21 cellular contexts compared by ENCODE assay signal in the genomic region with DNA sequence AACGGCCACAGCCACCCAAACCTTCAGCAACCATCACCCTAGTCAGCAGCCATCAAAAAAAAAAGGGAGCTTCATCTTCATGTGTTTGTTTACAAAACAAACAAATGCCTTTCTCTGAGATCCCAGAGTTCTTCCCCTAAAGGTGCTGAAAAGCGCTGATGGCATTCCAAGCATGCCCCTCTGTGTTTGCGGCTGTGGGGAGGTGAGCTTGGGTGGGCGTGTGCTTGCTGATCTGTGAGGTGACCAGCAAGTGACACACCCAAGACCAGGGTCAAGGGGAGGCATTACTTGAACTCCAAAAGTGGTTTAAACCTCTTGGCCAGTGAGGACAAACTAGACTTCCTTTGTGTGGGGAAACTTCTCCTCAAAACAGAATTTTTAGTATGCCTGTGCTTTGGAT.
DNase-seq lines count a peak whose midpoint lies in the region; ATAC-seq and TF ChIP-seq lines count a peak whose summit lies in the region.
"Had no signal": no experiment of that assay in that cellular context is flagged by ENCODE, and none has a peak within 500 bp of the region (broad histone marks: within the 10 kb centered on the region; RNA-seq: fewer than 3 reads in every experiment).

No MANE protein-coding gene starts in this region.

- no peaks in the 10 kb centered on the region for H4K20me1 ChIP-seq in GM23248 (ENCODE audit: insufficient read depth)

- peaks cover 30% of the 10 kb centered on the region for H3F3A ChIP-seq in GM23248 (ENCODE audit: insufficient read depth)

- H3K4me1 Mint-ChIP-seq in MCF 10A (ENCODE audit: insufficient read depth, unreplicated experiment) = peaks cover 10% of the 10 kb centered on the region
- H3K4me1 Mint-ChIP-seq: activated naive CD8-positive, alpha-beta T cell treated with anti-CD3 and anti-CD28 coated beads for 36 hours had no signal

- H3K4me3 ChIP-seq in GM23248 = no peak overlapping the region
- no peak overlapping the region for H3K4me3 ChIP-seq in stomach
- H3K4me3 ChIP-seq: PC-9 had no signal

- H3K4me3 Mint-ChIP-seq in MCF 10A (ENCODE audit: unreplicated experiment) = no peak overlapping the region
- H3K4me3 Mint-ChIP-seq: activated naive CD8-positive, alpha-beta T cell treated with anti-CD3 and anti-CD28 coated beads for 36 hours; activated T-cell treated with anti-CD3 and anti-CD28 coated beads, Interleukin-2, amount 50 U/mL, for 4 hours; naive thymus-derived CD4-positive, alpha-beta T cell had no signal

- H3K9me3 ChIP-seq in GM23248 (ENCODE audit: low read depth) (no peaks in the 10 kb centered on the region), stomach (no peaks in the 10 kb centered on the region)

- H3K36me3 Mint-ChIP-seq in MCF 10A (ENCODE audit: insufficient read depth, unreplicated experiment) = no peaks in the 10 kb centered on the region

- no peak overlapping the region for H3K9ac ChIP-seq in GM23248

- DNase-seq in GM23248 = no peak
- no peak for DNase-seq in MCF 10A (ENCODE audit: unreplicated experiment)
- DNase-seq in stomach = no peak
- no peak for DNase-seq in NCI-H187 treated with DMSO at 0.1 percent for 48 hours (lab: John Stamatoyannopoulos, UW)
- DNase-seq in AML-193 (lab: John Stamatoyannopoulos, UW) = no peak
- DNase-seq in mucosa of gallbladder (ENCODE audit: low spot score) = no peak
- no peak for DNase-seq in left colon
- DNase-seq: activated CD4-positive, alpha-beta T cell treated with anti-CD3 and anti-CD28 coated beads, Interleukin-2, amount 50 U/mL, for 48 hours; activated naive CD8-positive, alpha-beta T cell treated with anti-CD3 and anti-CD28 coated beads for 36 hours; activated T-cell treated with anti-CD3 and anti-CD28 coated beads, Interleukin-2, amount 50 U/mL, for 4 hours; Calu3; head of caudate nucleus; naive thymus-derived CD4-positive, alpha-beta T cell; NCI-H2107; NCI-H69; retina; stimulated activated CD4-positive, alpha-beta T cell treated with anti-CD3 and anti-CD28 coated beads, Interleukin-2, amount 100 ng/mL, for 48 hours; stimulated activated CD8-positive, alpha-beta memory T cell treated with anti-CD3 and anti-CD28 coated beads, Interleukin-4, amount 100 ng/mL, for 48 hours had no signal

- H2AFZ ChIP-seq in GM23248 = no peak overlapping the region
- H2AFZ ChIP-seq: PC-9 had no signal

- no peaks in the 10 kb centered on the region for H3K36me3 ChIP-seq in GM23248 (ENCODE audit: low read depth)
- peaks cover 0 to 42% (median 24%) of the 10 kb centered on the region in 4 donors for H3K36me3 ChIP-seq in stomach

- CTCF ChIA-PET in MCF 10A (lab: Yijun Ruan, JAX) = interaction anchor here (1.9 kb wide), 1 partner anchor 10 kb away, joined by 10 read pairs; no protein-coding TSS in a partner anchor

- peak overlapping the region; percentile 10 for H3K4me2 ChIP-seq in GM23248 (ENCODE audit: unreplicated experiment)
- H3K4me2 ChIP-seq: PC-9 had no signal

- TF ChIP-seq CTCF in MCF 10A (IDR thresholded peaks at IDR 0.05; ENCODE audit: unreplicated experiment) = no peak
- no peak for TF ChIP-seq CTCF in stomach (IDR thresholded peaks at IDR 0.05)

- no TSS peak for BruUV-seq in MCF 10A (replicated peaks; lab: Mats Ljungman, UMichigan)

- intact Hi-C loops in MCF 10A (cut with micrococcal nuclease) (no loop called here), stomach (cut with DNase I; ENCODE audit: low total_unique reads) (no loop called here), left colon (cut with DNase I, micrococcal nuclease) (no loop called here)

- peaks cover 29% of the 10 kb centered on the region for H3K4me1 ChIP-seq in GM23248 (ENCODE audit: insufficient read depth)
- peaks cover 0 to 8% (median 5%) of the 10 kb centered on the region in 4 donors for H3K4me1 ChIP-seq in stomach

- WGBS in GM23248 (ENCODE audit: low coverage in 1 of 2, low lambda C conversion rate in 2 of 2, missing lambda C conversion rate in 2 of 2), 2 experiments = 79% methylated on average over 4 of the region's 4 CpGs
- 85 to 88% (median 86%) methylated on average over 4 of the region's 4 CpGs for WGBS in stomach, 5 donors

- POLR2A ChIA-PET in MCF 10A (lab: Yijun Ruan, JAX) = no interaction called here

- H3K27me3 Mint-ChIP-seq in MCF 10A (ENCODE audit: insufficient read depth, unreplicated experiment) = no peaks in the 10 kb centered on the region
- H3K27me3 Mint-ChIP-seq: activated naive CD8-positive, alpha-beta T cell treated with anti-CD3 and anti-CD28 coated beads for 36 hours had no signal

- no peaks in the 10 kb centered on the region for H3K9me3 Mint-ChIP-seq in MCF 10A (ENCODE audit: unreplicated experiment)
- H3K9me3 Mint-ChIP-seq: activated naive CD8-positive, alpha-beta T cell treated with anti-CD3 and anti-CD28 coated beads for 36 hours; activated T-cell treated with anti-CD3 and anti-CD28 coated beads, Interleukin-2, amount 50 U/mL, for 4 hours had no signal

- no peaks in the 10 kb centered on the region for H3K27me3 ChIP-seq in GM23248 (replicated peaks; ENCODE audit: insufficient read depth)
- H3K27me3 ChIP-seq in layer of hippocampus (ENCODE audit: control insufficient read depth, insufficient read depth, low read length) = no peaks in the 10 kb centered on the region
- H3K27me3 ChIP-seq in stomach = no peaks in the 10 kb centered on the region

- H3K9me2 ChIP-seq in GM23248 (ENCODE audit: insufficient read depth) = no peaks in the 10 kb centered on the region

- H3K79me2 ChIP-seq in GM23248 (ENCODE audit: insufficient read depth) = no peaks in the 10 kb centered on the region

- H3K27ac ChIP-seq in GM23248 (peak overlapping the region; percentile 46), layer of hippocampus (ENCODE audit: low read depth, low read length) (peak overlapping the region; percentile 40), stomach (peak overlapping the region in 3 of 5 donors; percentile 37 to 49 (median 37))
- H3K27ac ChIP-seq: PC-9 had no signal

- in situ Hi-C loops in GM23248 (cut with MboI) = no loop called here

- no peak for TF ChIP-seq EP300 in stomach (IDR thresholded peaks at IDR 0.05)

- no peak for ATAC-seq in left colon
- ATAC-seq: activated T-cell treated with anti-CD3 and anti-CD28 coated beads, Interleukin-2, amount 50 U/mL, for 4 hours; HepG2; naive thymus-derived CD4-positive, alpha-beta T cell had no signal

- H3K27ac Mint-ChIP-seq in MCF 10A (ENCODE audit: low read depth, unreplicated experiment) = peak overlapping the region; percentile 62
- H3K27ac Mint-ChIP-seq: activated naive CD8-positive, alpha-beta T cell treated with anti-CD3 and anti-CD28 coated beads for 36 hours had no signal

- TF ChIP-seq POLR2A in stomach (IDR thresholded peaks at IDR 0.05) = no peak
